ENCODE assay signal across 9 cellular contexts in genomic region chr2:106497321-106497720, GRCh38. TPM values are rescaled to one million over a fixed set of nuclear protein-coding genes. Genes with fewer than 3 reads are reported as not detected.
"Had no signal": no experiment of that assay in that cellular context is flagged by ENCODE, and none has a peak within 500 bp of the region (broad histone marks: within the 10 kb centered on the region; RNA-seq: fewer than 3 reads in every experiment).

No MANE protein-coding gene starts in this region.

RNA-seq across cellular contexts. Expression of gene CD8B2, which starts 10.2 kb away (rescaled TPM):
- total RNA-seq: HepG2, HT1080, IMR-90, LHCN-M2, MCF 10A, PC-9, Right ventricle myocardium superior, RPMI7951, SJSA1 had no signal
- polyA plus RNA-seq: HepG2, IMR-90 had no signal

RNA-seq across cellular contexts. Expression of gene RGPD3, which starts 29.1 kb away (rescaled TPM):
- total RNA-seq: MCF 10A had no signal
